14 cellular contexts compared by ENCODE assay signal in genomic region chr7:36863901-36864701, GRCh38.
DNase-seq lines count a peak whose midpoint lies in the region; ATAC-seq lines count a peak whose summit lies in the region.
"Had no signal": no experiment of that assay in that cellular context is flagged by ENCODE, and none has a peak within 500 bp of the region (broad histone marks: within the 10 kb centered on the region; RNA-seq: fewer than 3 reads in every experiment).

No MANE protein-coding gene starts in this region.

- 43% methylated on average over 7 of the region's 10 CpGs for WGBS in mesenchymal stem cell

- peaks cover 2% of the 10 kb centered on the region for H3K4me1 ChIP-seq in mesenchymal stem cell (ENCODE audit: control insufficient read depth, insufficient read depth, low read depth, low read length)
- H3K4me1 ChIP-seq: thyroid gland had no signal

- peak; percentile 4 to 16 for DNase-seq in activated CD8-positive, alpha-beta memory T cell treated with anti-CD3 and anti-CD28 coated beads for 4 hours (ENCODE audit: low read depth in 2 of 2)
- no peak for DNase-seq in activated CD8-positive, alpha-beta memory T cell treated with anti-CD3 and anti-CD28 coated beads for 24 hours
- DNase-seq in activated CD8-positive, alpha-beta T cell treated with anti-CD3 and anti-CD28 coated beads, Interleukin-2, amount 10 ng/mL, durations not matched to agents 7 days and 5 days, result peak; percentile 33
- DNase-seq in mesenchymal stem cell, result peak; percentile 10
- no peak for DNase-seq in dedifferentiated amniotic fluid mesenchymal stem cell (ENCODE audit: extremely low spot score)
- DNase-seq: activated effector memory CD4-positive, alpha-beta T cell treated with anti-CD3 and anti-CD28 coated beads, Interleukin-2, amount 50 U/mL, for 16 hours; effector CD4-positive, alpha-beta T cell; NCI-H446 treated with DMSO at 0.1 percent for 48 hours; thyroid gland had no signal

- peaks cover 8% of the 10 kb centered on the region for H3K9me3 Mint-ChIP-seq in activated CD8-positive, alpha-beta T cell treated with anti-CD3 and anti-CD28 coated beads, Interleukin-2, amount 10 ng/mL, durations not matched to agents 7 days and 5 days (ENCODE audit: insufficient read depth)
- no peaks in the 10 kb centered on the region for H3K9me3 Mint-ChIP-seq in stimulated activated memory B cell treated with anti-CD40 and anti-IgM and Interleukin-4, amounts not matched to agents 10 μg/mL and 1 μg/mL and 100 μg/mL, for 72 hours
- H3K9me3 Mint-ChIP-seq: mesothelial cell of epicardium had no signal

- H2BK12ac ChIP-seq in mesenchymal stem cell (ENCODE audit: low read length in 2 of 2), result no peak overlapping the region

- peaks cover 0 to 5% of the 10 kb centered on the region in 2 experiments for H3K27me3 ChIP-seq in mesenchymal stem cell (ENCODE audit: control insufficient read depth in 1 of 2, insufficient read depth in 1 of 2, low read length in 2 of 2)
- H3K27me3 ChIP-seq: thyroid gland had no signal

- no peaks in the 10 kb centered on the region for H3K27me3 Mint-ChIP-seq in activated CD8-positive, alpha-beta T cell treated with anti-CD3 and anti-CD28 coated beads, Interleukin-2, amount 10 ng/mL, durations not matched to agents 7 days and 5 days (ENCODE audit: low read depth)
- H3K27me3 Mint-ChIP-seq in stimulated activated memory B cell treated with anti-CD40 and anti-IgM and Interleukin-4, amounts not matched to agents 10 μg/mL and 1 μg/mL and 100 μg/mL, for 72 hours, result no peaks in the 10 kb centered on the region

- no peak overlapping the region for H3K14ac ChIP-seq in mesenchymal stem cell (ENCODE audit: low read length in 2 of 2)

- no peak overlapping the region for H3K4me3 ChIP-seq in mesenchymal stem cell (ENCODE audit: insufficient read depth in 1 of 2, low read depth in 1 of 2, low read length in 2 of 2)
- H3K4me3 ChIP-seq: thyroid gland had no signal

- no peak overlapping the region for H2BK120ac ChIP-seq in mesenchymal stem cell (ENCODE audit: low read depth, low read length)

- H4K91ac ChIP-seq in mesenchymal stem cell (ENCODE audit: low read length), result no peak overlapping the region

- no peak overlapping the region for H2BK15ac ChIP-seq in mesenchymal stem cell (ENCODE audit: low read depth, poor library complexity, severe bottlenecking)

- H3K27ac Mint-ChIP-seq in activated CD8-positive, alpha-beta T cell treated with anti-CD3 and anti-CD28 coated beads, Interleukin-2, amount 10 ng/mL, durations not matched to agents 7 days and 5 days, result peak overlapping the region; percentile 76
- H3K27ac Mint-ChIP-seq in stimulated activated memory B cell treated with anti-CD40 and anti-IgM and Interleukin-4, amounts not matched to agents 10 μg/mL and 1 μg/mL and 100 μg/mL, for 72 hours, result peak overlapping the region; percentile 25
- H3K27ac Mint-ChIP-seq: mesothelial cell of epicardium had no signal

- H3K4me1 Mint-ChIP-seq in activated CD8-positive, alpha-beta T cell treated with anti-CD3 and anti-CD28 coated beads, Interleukin-2, amount 10 ng/mL, durations not matched to agents 7 days and 5 days (ENCODE audit: low read depth), result peaks cover 22% of the 10 kb centered on the region
- no peaks in the 10 kb centered on the region for H3K4me1 Mint-ChIP-seq in stimulated activated memory B cell treated with anti-CD40 and anti-IgM and Interleukin-4, amounts not matched to agents 10 μg/mL and 1 μg/mL and 100 μg/mL, for 72 hours

- peak; percentile 42 for ATAC-seq in activated CD8-positive, alpha-beta T cell treated with anti-CD3 and anti-CD28 coated beads, Interleukin-2, amount 10 ng/mL, durations not matched to agents 7 days and 5 days
- no peak for ATAC-seq in stimulated activated memory B cell treated with anti-CD40 and anti-IgM and Interleukin-4, amounts not matched to agents 10 μg/mL and 1 μg/mL and 100 μg/mL, for 72 hours
- ATAC-seq in HG02885 (IDR thresholded peaks at IDR 0.05; ENCODE audit: poor library complexity, unreplicated experiment) (no peak), HG03196 (IDR thresholded peaks at IDR 0.05; ENCODE audit: unreplicated experiment) (no peak)
- ATAC-seq: HCT116 had no signal

- no peak overlapping the region for H3K27ac ChIP-seq in mesenchymal stem cell (ENCODE audit: low read length, poor library complexity, severe bottlenecking)
- H3K27ac ChIP-seq: thyroid gland had no signal

- no peak overlapping the region for H2AFZ ChIP-seq in mesenchymal stem cell (ENCODE audit: low read depth, low read length)

- no peak overlapping the region for H3K4me3 Mint-ChIP-seq in activated CD8-positive, alpha-beta T cell treated with anti-CD3 and anti-CD28 coated beads, Interleukin-2, amount 10 ng/mL, durations not matched to agents 7 days and 5 days
- no peak overlapping the region for H3K4me3 Mint-ChIP-seq in stimulated activated memory B cell treated with anti-CD40 and anti-IgM and Interleukin-4, amounts not matched to agents 10 μg/mL and 1 μg/mL and 100 μg/mL, for 72 hours
- H3K4me3 Mint-ChIP-seq: mesothelial cell of epicardium had no signal

- H3K9ac ChIP-seq in mesenchymal stem cell (ENCODE audit: low read length), result no peak overlapping the region

- no peak overlapping the region for H3K4me2 ChIP-seq in mesenchymal stem cell (ENCODE audit: low read length, poor library complexity, severe bottlenecking)

- H3K36me3 Mint-ChIP-seq in activated CD8-positive, alpha-beta T cell treated with anti-CD3 and anti-CD28 coated beads, Interleukin-2, amount 10 ng/mL, durations not matched to agents 7 days and 5 days (ENCODE audit: low read depth), result peaks cover 77% of the 10 kb centered on the region
- H3K36me3 Mint-ChIP-seq in stimulated activated memory B cell treated with anti-CD40 and anti-IgM and Interleukin-4, amounts not matched to agents 10 μg/mL and 1 μg/mL and 100 μg/mL, for 72 hours, result peaks cover 95% of the 10 kb centered on the region
- H3K36me3 Mint-ChIP-seq: mesothelial cell of epicardium had no signal

- POLR2A ChIA-PET in activated CD8-positive, alpha-beta T cell treated with anti-CD3 and anti-CD28 coated beads, Interleukin-2, amount 10 ng/mL, durations not matched to agents 7 days and 5 days (lab: Charles Lee), result interaction anchor here (0.6 kb wide), 1 partner anchor 141 kb away, joined by 3 read pairs; no protein-coding TSS in a partner anchor

- no peak overlapping the region for H3K4ac ChIP-seq in mesenchymal stem cell (ENCODE audit: low read depth in 1 of 2, low read length in 2 of 2)

- no peak overlapping the region for H3K23ac ChIP-seq in mesenchymal stem cell (ENCODE audit: low read length in 2 of 2)

- H2BK5ac ChIP-seq in mesenchymal stem cell (ENCODE audit: low read depth, low read length, poor library complexity, severe bottlenecking), result no peak overlapping the region

- no peaks in the 10 kb centered on the region for H3K9me3 ChIP-seq in mesenchymal stem cell (ENCODE audit: control insufficient read depth, low read length)
- H3K9me3 ChIP-seq: thyroid gland had no signal

- no peaks in the 10 kb centered on the region for H3K36me3 ChIP-seq in mesenchymal stem cell (ENCODE audit: control insufficient read depth in 1 of 2, insufficient read depth in 2 of 2, low read depth in 1 of 2, low read length in 2 of 2)

- no peak overlapping the region for H3K18ac ChIP-seq in mesenchymal stem cell (ENCODE audit: low read depth in 1 of 2, low read length in 2 of 2)

- no peak overlapping the region for H4K8ac ChIP-seq in mesenchymal stem cell (ENCODE audit: low read length)

- H3K79me1 ChIP-seq in mesenchymal stem cell (replicated peaks; ENCODE audit: low read length, poor library complexity, severe bottlenecking), result no peaks in the 10 kb centered on the region

- CTCF ChIA-PET in activated CD8-positive, alpha-beta T cell treated with anti-CD3 and anti-CD28 coated beads, Interleukin-2, amount 10 ng/mL, durations not matched to agents 7 days and 5 days (lab: Charles Lee), result interaction anchor here (1.2 to 1.6 kb wide), 2 partner anchors 181 to 318 kb away, joined by 3 to 5 read pairs; no protein-coding TSS in a partner anchor

- H2AK5ac ChIP-seq in mesenchymal stem cell (ENCODE audit: low read length, severe bottlenecking), result no peak overlapping the region

Comparison
In these comparisons a context has a peak if more than half of its experiments do, and no peak if none do; other contexts are left out.
1. DNase-seq: peak in activated CD8-positive, alpha-beta memory T cell treated with anti-CD3 and anti-CD28 coated beads for 4 hours (2 of 2), activated CD8-positive, alpha-beta T cell treated with anti-CD3 and anti-CD28 coated beads, Interleukin-2, amount 10 ng/mL, durations not matched to agents 7 days and 5 days (single experiment) and mesenchymal stem cell (single experiment); none in activated CD8-positive, alpha-beta memory T cell treated with anti-CD3 and anti-CD28 coated beads for 24 hours (single experiment) and dedifferentiated amniotic fluid mesenchymal stem cell (single experiment).